8 cellular contexts compared by ENCODE assay signal in the genomic region with DNA sequence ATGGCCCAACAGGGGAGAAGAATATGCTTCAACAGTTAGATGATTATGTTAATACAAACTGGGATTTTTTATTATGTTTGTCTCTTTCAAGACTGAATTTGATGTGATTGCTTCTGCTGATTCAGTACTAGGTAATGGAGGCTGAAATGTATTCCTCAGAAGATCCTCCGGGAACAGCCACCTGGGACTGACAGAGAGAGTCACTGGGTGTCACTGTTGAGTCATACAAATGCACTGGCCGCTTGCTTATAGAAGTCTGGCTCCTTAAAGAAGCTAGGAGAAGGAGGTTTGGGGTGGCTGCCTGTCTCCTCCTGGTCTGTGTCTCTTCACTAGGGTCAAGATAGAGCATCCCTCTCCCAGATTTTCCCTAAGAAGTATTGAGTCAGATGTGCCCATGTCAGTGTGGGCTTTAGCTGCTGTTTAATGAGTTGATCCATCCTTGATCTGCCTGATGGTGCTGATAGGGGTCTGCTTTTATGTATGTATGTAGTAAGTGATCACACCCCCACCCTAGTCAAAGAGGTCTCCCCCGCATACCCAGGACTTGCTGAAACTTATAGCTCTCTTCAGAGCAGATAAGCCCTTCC.
DNase-seq lines count a peak whose midpoint lies in the region; ATAC-seq lines count a peak whose summit lies in the region.

No MANE protein-coding gene starts in this region.

- ATAC-seq in GM18858 (IDR thresholded peaks at IDR 0.05; ENCODE audit: unreplicated experiment) (no peak), HG03045 (IDR thresholded peaks at IDR 0.05; ENCODE audit: unreplicated experiment) (no peak)

- DNase-seq in NCI-H1436 (lab: John Stamatoyannopoulos, UW) (peak; percentile 36), NCI-H1436 treated with DMSO at 0.1 percent for 48 hours (lab: John Stamatoyannopoulos, UW) (no peak), NCI-H460 (ENCODE audit: extremely low read depth, low read depth) (peak; percentile 43), ecto neural progenitor cell (ENCODE audit: low spot score) (peak; percentile 55), nucleus accumbens (lab: John Stamatoyannopoulos, UW) (peak in 38 of 56 donors; percentile 0 to 73 (median 10))
- no peak for DNase-seq in effector CD4-positive, alpha-beta T cell

Comparison
In these comparisons a context has a peak if more than half of its experiments do, and no peak if none do; other contexts are left out.
1. DNase-seq: peak in NCI-H1436 (single experiment), NCI-H460 (single experiment), ecto neural progenitor cell (single experiment) and nucleus accumbens (38 of 56); none in NCI-H1436 treated with DMSO at 0.1 percent for 48 hours (single experiment) and effector CD4-positive, alpha-beta T cell (single experiment).